10 cellular contexts compared by ENCODE assay signal in genomic region chr16:53282975-53283946, GRCh38.
DNase-seq lines count a peak whose midpoint lies in the region; ATAC-seq and TF ChIP-seq lines count a peak whose summit lies in the region.
"Had no signal": no experiment of that assay in that cellular context is flagged by ENCODE, and none has a peak within 500 bp of the region (broad histone marks: within the 10 kb centered on the region; RNA-seq: fewer than 3 reads in every experiment).

No MANE protein-coding gene starts in this region.

- H2AFZ ChIP-seq in Karpas-422 (ENCODE audit: low read length), result no peak overlapping the region

- no peaks in the 10 kb centered on the region for H4K20me1 ChIP-seq in Karpas-422 (ENCODE audit: insufficient read depth, low read depth, low read length)

- no peak for TF ChIP-seq POLR2A in stomach (IDR thresholded peaks at IDR 0.05)

- H3K9ac ChIP-seq in Karpas-422 (ENCODE audit: low read length) (no peak overlapping the region), SK-N-MC (ENCODE audit: insufficient read length) (no peak overlapping the region)

- no peak for TF ChIP-seq EP300 in stomach (IDR thresholded peaks at IDR 0.05)

- no peaks in the 10 kb centered on the region for H3K9me3 ChIP-seq in Karpas-422 (ENCODE audit: low read length)
- H3K9me3 ChIP-seq in SK-N-MC (ENCODE audit: low read depth, low read length), result no peaks in the 10 kb centered on the region
- H3K9me3 ChIP-seq in stomach, result no peaks in the 10 kb centered on the region
- H3K9me3 ChIP-seq in aorta (ENCODE audit: control insufficient read depth, low read length), result no peaks in the 10 kb centered on the region
- H3K9me3 ChIP-seq: SJCRH30 had no signal

- H3K36me3 ChIP-seq in Karpas-422 (ENCODE audit: insufficient read depth, low read length), result peaks cover 49% of the 10 kb centered on the region
- peaks cover 30% of the 10 kb centered on the region for H3K36me3 ChIP-seq in SK-N-MC (ENCODE audit: insufficient read depth, low read length)
- H3K36me3 ChIP-seq in stomach, result peaks cover 35 to 70% (median 60%) of the 10 kb centered on the region in 4 donors
- peaks cover 0 to 1% of the 10 kb centered on the region in 2 donors for H3K36me3 ChIP-seq in aorta (ENCODE audit: control insufficient read depth in 1 of 2, insufficient read depth in 2 of 2, low read length in 1 of 2)

- intact Hi-C loops in stomach (cut with DNase I; ENCODE audit: low total_unique reads) (no loop called here), aorta (cut with DNase I) (loop anchor here (5.0 to 10.0 kb wide), 2 partner anchors 228 to 231 kb away; partner anchors contain the start of genes CHD9 (in 2 of the 2) and CHD9NB (in 2 of the 2))

- H3K4me3 ChIP-seq in Karpas-422 (ENCODE audit: low read length) (no peak overlapping the region), SK-N-MC (no peak overlapping the region), stomach (no peak overlapping the region), aorta (ENCODE audit: low read length in 2 of 2) (no peak overlapping the region)
- H3K4me3 ChIP-seq: SJCRH30 had no signal

- no peaks in the 10 kb centered on the region for H3K27me3 ChIP-seq in Karpas-422 (ENCODE audit: low read length)
- H3K27me3 ChIP-seq in stomach, result no peaks in the 10 kb centered on the region
- no peaks in the 10 kb centered on the region for H3K27me3 ChIP-seq in aorta (ENCODE audit: control insufficient read depth in 1 of 2, insufficient read depth in 2 of 2, low read length in 1 of 2)
- H3K27me3 ChIP-seq: SJCRH30 had no signal

- no peak overlapping the region for H3K27ac ChIP-seq in Karpas-422 (ENCODE audit: low read length)
- H3K27ac ChIP-seq in SK-N-MC, result no peak overlapping the region
- H3K27ac ChIP-seq in stomach, result peak overlapping the region in 1 of 5 donors; percentile 35
- no peak overlapping the region for H3K27ac ChIP-seq in aorta (ENCODE audit: low read depth in 1 of 2, low read length in 2 of 2)
- H3K27ac ChIP-seq: SJCRH30 had no signal

- ATAC-seq in GM21381 (IDR thresholded peaks at IDR 0.05; ENCODE audit: unreplicated experiment) (no peak), aorta (ENCODE audit: low FRiP score) (no peak)

- no peaks in the 10 kb centered on the region for H3K9me2 ChIP-seq in Karpas-422 (replicated peaks; ENCODE audit: insufficient read depth, low read length)

- DNase-seq in DMS153 (lab: John Stamatoyannopoulos, UW) (peak; percentile 7), Karpas-422 (peak; percentile 64), SK-N-MC (ENCODE audit: low read depth, low spot score) (peak; percentile 22), foreskin melanocyte (peak; percentile 26), stomach (no peak), aorta (no peak)
- DNase-seq in activated naive CD4-positive, alpha-beta T cell (lab: John Stamatoyannopoulos, UW), result no peak
- DNase-seq: naive B cell had no signal

- 52 to 71% (median 69%) methylated on average over 3 of the region's 3 CpGs for WGBS in stomach, 5 donors
- 54 to 69% methylated on average over 3 of the region's 3 CpGs for WGBS in aorta, 2 donors

- H3K4me2 ChIP-seq in Karpas-422 (ENCODE audit: low read depth, low read length, poor library complexity, severe bottlenecking), result no peak overlapping the region

- no peaks in the 10 kb centered on the region for H3K4me1 ChIP-seq in Karpas-422 (ENCODE audit: low read length)
- H3K4me1 ChIP-seq in stomach, result peaks cover 0 to 23% (median 13%) of the 10 kb centered on the region in 4 donors
- H3K4me1 ChIP-seq in aorta (ENCODE audit: control insufficient read depth in 1 of 2, insufficient read depth in 2 of 2, low read length in 2 of 2), result no peaks in the 10 kb centered on the region
- H3K4me1 ChIP-seq: SJCRH30 had no signal

- 0 out of 2 replicates have a peak, but pooled peaks cover 8% of the 10 kb centered on the region for H3K79me2 ChIP-seq in Karpas-422 (ENCODE audit: low read length)

- peak in 5 of 7 experiments; percentile 14 to 40 (median 36) for TF ChIP-seq CTCF in stomach (IDR thresholded peaks at IDR 0.05)

Comparison
In these comparisons a context has a peak if more than half of its experiments do, and no peak if none do; other contexts are left out.
1. DNase-seq: peak in DMS153 (single experiment), Karpas-422 (single experiment), SK-N-MC (single experiment) and foreskin melanocyte (single experiment); none in stomach (single experiment), aorta (0 of 2) and activated naive CD4-positive, alpha-beta T cell (0 of 4).